1 cellular context compared by ENCODE assay signal in genomic region chr2:221495766-221496165, GRCh38.
TF ChIP-seq lines count a peak whose summit lies in the region.

No MANE protein-coding gene starts in this region.

TF ChIP-seq in GM23338, 12 proteins besides CTCF, POLR2A, EP300 and RAD21 (continued from another document):
- TF ChIP-seq, protein P1, sequence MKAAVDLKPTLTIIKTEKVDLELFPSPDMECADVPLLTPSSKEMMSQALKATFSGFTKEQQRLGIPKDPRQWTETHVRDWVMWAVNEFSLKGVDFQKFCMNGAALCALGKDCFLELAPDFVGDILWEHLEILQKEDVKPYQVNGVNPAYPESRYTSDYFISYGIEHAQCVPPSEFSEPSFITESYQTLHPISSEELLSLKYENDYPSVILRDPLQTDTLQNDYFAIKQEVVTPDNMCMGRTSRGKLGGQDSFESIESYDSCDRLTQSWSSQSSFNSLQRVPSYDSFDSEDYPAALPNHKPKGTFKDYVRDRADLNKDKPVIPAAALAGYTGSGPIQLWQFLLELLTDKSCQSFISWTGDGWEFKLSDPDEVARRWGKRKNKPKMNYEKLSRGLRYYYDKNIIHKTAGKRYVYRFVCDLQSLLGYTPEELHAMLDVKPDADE (IDR thresholded peaks at IDR 0.05): no peak
- TF ChIP-seq NANOG (IDR thresholded peaks at IDR 0.05; ENCODE audit: borderline replicate concordance) (no peak), ZNF462 (CRISPR knock-in tag; IDR thresholded peaks at IDR 0.05) (no peak), ZNF331 (CRISPR knock-in tag; IDR thresholded peaks at IDR 0.05; ENCODE audit: low read depth) (no peak), CREB1 (CRISPR knock-in tag; IDR thresholded peaks at IDR 0.05; ENCODE audit: low read depth) (no peak), POLR2AphosphoS5 (IDR thresholded peaks at IDR 0.05; ENCODE audit: low read depth) (no peak), STAT1 (IDR thresholded peaks at IDR 0.05; ENCODE audit: unreplicated experiment) (no peak), REST (IDR thresholded peaks at IDR 0.05; ENCODE audit: unreplicated experiment) (no peak)
